Comparison of ENCODE assay signal across 1 cellular context in the genomic region with DNA sequence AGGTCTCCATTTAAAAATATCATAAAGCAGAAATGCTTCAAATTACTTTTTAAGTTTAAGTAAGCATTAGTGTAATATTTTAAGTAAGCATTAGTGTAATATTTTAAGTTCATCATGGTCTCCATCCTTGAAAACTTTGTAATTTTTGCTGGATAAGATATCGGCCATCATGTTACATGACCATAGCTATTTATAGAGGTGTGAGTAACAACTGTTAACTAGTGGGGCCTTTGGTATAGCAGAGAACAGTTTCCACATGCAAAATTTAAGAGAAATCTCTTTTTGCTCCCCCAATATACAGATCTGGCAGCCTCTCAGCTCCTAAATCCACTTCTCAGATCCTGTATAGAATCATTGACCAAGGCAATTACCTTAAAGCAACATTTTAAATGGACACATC.
TF ChIP-seq lines count a peak whose summit lies in the region.

No MANE protein-coding gene starts in this region.

TF ChIP-seq in GM23338, 12 proteins besides CTCF, POLR2A, EP300 and RAD21 (continued from another document):
- TF ChIP-seq, protein P1, sequence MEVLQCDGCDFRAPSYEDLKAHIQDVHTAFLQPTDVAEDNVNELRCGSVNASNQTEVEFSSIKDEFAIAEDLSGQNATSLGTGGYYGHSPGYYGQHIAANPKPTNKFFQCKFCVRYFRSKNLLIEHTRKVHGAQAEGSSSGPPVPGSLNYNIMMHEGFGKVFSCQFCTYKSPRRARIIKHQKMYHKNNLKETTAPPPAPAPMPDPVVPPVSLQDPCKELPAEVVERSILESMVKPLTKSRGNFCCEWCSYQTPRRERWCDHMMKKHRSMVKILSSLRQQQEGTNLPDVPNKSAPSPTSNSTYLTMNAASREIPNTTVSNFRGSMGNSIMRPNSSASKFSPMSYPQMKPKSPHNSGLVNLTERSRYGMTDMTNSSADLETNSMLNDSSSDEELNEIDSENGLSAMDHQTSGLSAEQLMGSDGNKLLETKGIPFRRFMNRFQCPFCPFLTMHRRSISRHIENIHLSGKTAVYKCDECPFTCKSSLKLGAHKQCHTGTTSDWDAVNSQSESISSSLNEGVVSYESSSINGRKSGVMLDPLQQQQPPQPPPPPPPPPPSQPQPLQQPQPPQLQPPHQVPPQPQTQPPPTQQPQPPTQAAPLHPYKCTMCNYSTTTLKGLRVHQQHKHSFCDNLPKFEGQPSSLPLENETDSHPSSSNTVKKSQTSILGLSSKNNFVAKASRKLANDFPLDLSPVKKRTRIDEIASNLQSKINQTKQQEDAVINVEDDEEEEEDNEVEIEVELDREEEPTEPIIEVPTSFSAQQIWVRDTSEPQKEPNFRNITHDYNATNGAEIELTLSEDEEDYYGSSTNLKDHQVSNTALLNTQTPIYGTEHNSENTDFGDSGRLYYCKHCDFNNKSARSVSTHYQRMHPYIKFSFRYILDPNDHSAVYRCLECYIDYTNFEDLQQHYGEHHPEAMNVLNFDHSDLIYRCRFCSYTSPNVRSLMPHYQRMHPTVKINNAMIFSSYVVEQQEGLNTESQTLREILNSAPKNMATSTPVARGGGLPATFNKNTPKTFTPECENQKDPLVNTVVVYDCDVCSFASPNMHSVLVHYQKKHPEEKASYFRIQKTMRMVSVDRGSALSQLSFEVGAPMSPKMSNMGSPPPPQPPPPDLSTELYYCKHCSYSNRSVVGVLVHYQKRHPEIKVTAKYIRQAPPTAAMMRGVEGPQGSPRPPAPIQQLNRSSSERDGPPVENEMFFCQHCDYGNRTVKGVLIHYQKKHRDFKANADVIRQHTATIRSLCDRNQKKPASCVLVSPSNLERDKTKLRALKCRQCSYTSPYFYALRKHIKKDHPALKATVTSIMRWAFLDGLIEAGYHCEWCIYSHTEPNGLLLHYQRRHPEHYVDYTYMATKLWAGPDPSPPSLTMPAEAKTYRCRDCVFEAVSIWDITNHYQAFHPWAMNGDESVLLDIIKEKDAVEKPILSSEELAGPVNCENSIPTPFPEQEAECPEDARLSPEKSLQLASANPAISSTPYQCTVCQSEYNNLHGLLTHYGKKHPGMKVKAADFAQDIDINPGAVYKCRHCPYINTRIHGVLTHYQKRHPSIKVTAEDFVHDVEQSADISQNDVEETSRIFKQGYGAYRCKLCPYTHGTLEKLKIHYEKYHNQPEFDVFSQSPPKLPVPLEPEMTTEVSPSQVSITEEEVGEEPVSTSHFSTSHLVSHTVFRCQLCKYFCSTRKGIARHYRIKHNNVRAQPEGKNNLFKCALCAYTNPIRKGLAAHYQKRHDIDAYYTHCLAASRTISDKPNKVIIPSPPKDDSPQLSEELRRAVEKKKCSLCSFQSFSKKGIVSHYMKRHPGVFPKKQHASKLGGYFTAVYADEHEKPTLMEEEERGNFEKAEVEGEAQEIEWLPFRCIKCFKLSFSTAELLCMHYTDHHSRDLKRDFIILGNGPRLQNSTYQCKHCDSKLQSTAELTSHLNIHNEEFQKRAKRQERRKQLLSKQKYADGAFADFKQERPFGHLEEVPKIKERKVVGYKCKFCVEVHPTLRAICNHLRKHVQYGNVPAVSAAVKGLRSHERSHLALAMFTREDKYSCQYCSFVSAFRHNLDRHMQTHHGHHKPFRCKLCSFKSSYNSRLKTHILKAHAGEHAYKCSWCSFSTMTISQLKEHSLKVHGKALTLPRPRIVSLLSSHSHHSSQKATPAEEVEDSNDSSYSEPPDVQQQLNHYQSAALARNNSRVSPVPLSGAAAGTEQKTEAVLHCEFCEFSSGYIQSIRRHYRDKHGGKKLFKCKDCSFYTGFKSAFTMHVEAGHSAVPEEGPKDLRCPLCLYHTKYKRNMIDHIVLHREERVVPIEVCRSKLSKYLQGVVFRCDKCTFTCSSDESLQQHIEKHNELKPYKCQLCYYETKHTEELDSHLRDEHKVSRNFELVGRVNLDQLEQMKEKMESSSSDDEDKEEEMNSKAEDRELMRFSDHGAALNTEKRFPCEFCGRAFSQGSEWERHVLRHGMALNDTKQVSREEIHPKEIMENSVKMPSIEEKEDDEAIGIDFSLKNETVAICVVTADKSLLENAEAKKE (CRISPR knock-in tag; IDR thresholded peaks at IDR 0.05): no peak
